12 cellular contexts compared by ENCODE assay signal in genomic region chr2:117832905-117833613, GRCh38. TPM values are rescaled to one million over a fixed set of nuclear protein-coding genes. Genes with fewer than 3 reads are reported as not detected.
DNase-seq lines count a peak whose midpoint lies in the region; ATAC-seq lines count a peak whose summit lies in the region.
"Had no signal": no experiment of that assay in that cellular context is flagged by ENCODE, and none has a peak within 500 bp of the region (broad histone marks: within the 10 kb centered on the region; RNA-seq: fewer than 3 reads in every experiment).

No MANE protein-coding gene starts in this region.

- no peaks in the 10 kb centered on the region for H3K27me3 Mint-ChIP-seq in activated naive CD4-positive, alpha-beta T cell treated with anti-CD3 and anti-CD28 coated beads for 36 hours (ENCODE audit: low read depth)

- ATAC-seq in esophagus mucosa = peak; percentile 43
- ATAC-seq in GM21529 (IDR thresholded peaks at IDR 0.05; ENCODE audit: unreplicated experiment) = no peak
- ATAC-seq: Panc1 had no signal

- H3K9me3 ChIP-seq in SJCRH30 (replicated peaks) = no peaks in the 10 kb centered on the region
- H3K9me3 ChIP-seq: BLaER1, prostate gland had no signal

- H3K4me3 Mint-ChIP-seq in activated naive CD4-positive, alpha-beta T cell treated with anti-CD3 and anti-CD28 coated beads for 36 hours = no peak overlapping the region

- no peaks in the 10 kb centered on the region for H3K9me3 Mint-ChIP-seq in activated naive CD4-positive, alpha-beta T cell treated with anti-CD3 and anti-CD28 coated beads for 36 hours

- H3K27me3 ChIP-seq in SJCRH30 = no peaks in the 10 kb centered on the region

- H3K4me1 ChIP-seq in SJCRH30 = no peaks in the 10 kb centered on the region; the same call in 1 of the 2 replicates
- H3K4me1 ChIP-seq: BLaER1, prostate gland had no signal

- H3K27ac ChIP-seq in SJCRH30 = no peak overlapping the region
- H3K27ac ChIP-seq: BLaER1, prostate gland had no signal

- peaks cover 40% of the 10 kb centered on the region for H3K36me3 Mint-ChIP-seq in activated naive CD4-positive, alpha-beta T cell treated with anti-CD3 and anti-CD28 coated beads for 36 hours (ENCODE audit: low read depth)

- H3K4me3 ChIP-seq in SJCRH30 = no peak overlapping the region
- H3K4me3 ChIP-seq: BLaER1, prostate gland had no signal

- H3K36me3 ChIP-seq in SJCRH30 = peaks cover 31% of the 10 kb centered on the region
- H3K36me3 ChIP-seq: prostate gland had no signal

- CTCF ChIA-PET in activated naive CD4-positive, alpha-beta T cell treated with anti-CD3 and anti-CD28 coated beads for 36 hours (lab: Charles Lee) = interaction anchor here (0.8 to 4.8 kb wide), 6 partner anchors 11 to 1022 kb away, joined by 3 to 30 read pairs (median 4); partner anchors contain the start of gene DDX18

- DNase-seq in activated naive CD4-positive, alpha-beta T cell treated with anti-CD3 and anti-CD28 coated beads for 36 hours = peak; percentile 47
- DNase-seq in activated naive CD4-positive, alpha-beta T cell treated with anti-CD3 and anti-CD28 coated beads, Interleukin-2, amount 50 U/mL, for 16 hours = no peak
- DNase-seq in SJCRH30 = peak; percentile 20 to 36
- DNase-seq in renal cortical epithelial cell (ENCODE audit: low read depth) = peak; percentile 38
- no peak for DNase-seq in ecto neural progenitor cell (ENCODE audit: low spot score)
- DNase-seq in posterior cingulate gyrus = no peak
- DNase-seq: NCI-H1930 had no signal

- no peak overlapping the region for H3K27ac Mint-ChIP-seq in activated naive CD4-positive, alpha-beta T cell treated with anti-CD3 and anti-CD28 coated beads for 36 hours

- H3K4me1 Mint-ChIP-seq in activated naive CD4-positive, alpha-beta T cell treated with anti-CD3 and anti-CD28 coated beads for 36 hours (ENCODE audit: low read depth) = peaks cover 14% of the 10 kb centered on the region

- intact Hi-C loops in activated naive CD4-positive, alpha-beta T cell treated with anti-CD3 and anti-CD28 coated beads for 36 hours (cut with micrococcal nuclease) = no loop called here
- intact Hi-C loops in posterior cingulate gyrus (cut with DNase I) = no loop called here

RNA-seq across cellular contexts. Expression of gene DDX18, which starts 18.6 kb away (rescaled TPM):
- 100 to 1,000 TPM; 106 to 119 TPM for total RNA-seq in activated naive CD4-positive, alpha-beta T cell treated with anti-CD3 and anti-CD28 coated beads for 36 hours
- 108 and 124 TPM in 2 replicates for total RNA-seq in SJCRH30 (2014; rRNA removed; shearing (Covaris generic))
- 31.1 TPM for total RNA-seq in esophagus mucosa
- total RNA-seq in renal cortical epithelial cell = 69.5 and 98.0 TPM in 2 replicates

Comparison
In these comparisons a context has a peak if more than half of its experiments do, and no peak if none do; other contexts are left out.
1. DNase-seq: peak in activated naive CD4-positive, alpha-beta T cell treated with anti-CD3 and anti-CD28 coated beads for 36 hours (single experiment), SJCRH30 (2 of 2) and renal cortical epithelial cell (single experiment); none in activated naive CD4-positive, alpha-beta T cell treated with anti-CD3 and anti-CD28 coated beads, Interleukin-2, amount 50 U/mL, for 16 hours (single experiment), ecto neural progenitor cell (single experiment) and posterior cingulate gyrus (0 of 10).